9 cellular contexts compared by ENCODE assay signal in genomic region chr14:38989917-38990546, GRCh38.
A peak's percentile ranks its signal among the peaks of the same experiment; 100 is the strongest.
DNase-seq lines count a peak whose midpoint lies in the region; ATAC-seq, FAIRE-seq and TF ChIP-seq lines count a peak whose summit lies in the region.
"Had no signal": no experiment of that assay in that cellular context is flagged by ENCODE, and none has a peak within 500 bp of the region (broad histone marks: within the 10 kb centered on the region; RNA-seq: fewer than 3 reads in every experiment).

No MANE protein-coding gene starts in this region.

- peak; percentile 81 for FAIRE-seq in GM18507 (lab: Jason Lieb, UNC)

- no peak overlapping the region for H3K27ac ChIP-seq in coronary artery

- no peak for TF ChIP-seq CTCF in coronary artery (IDR thresholded peaks at IDR 0.05)

- intact Hi-C loops in head of caudate nucleus (cut with DNase I): no loop called here

- ATAC-seq in GM21390 (IDR thresholded peaks at IDR 0.05; ENCODE audit: unreplicated experiment) (peak; percentile 97), HG03432 (IDR thresholded peaks at IDR 0.05; ENCODE audit: unreplicated experiment) (peak; percentile 96)

- peak overlapping the region; percentile 18 for H3K4me3 ChIP-seq in coronary artery

- no peak for DNase-seq in GM18507 (ENCODE audit: extremely low spot score, insufficient read length, low read depth)
- no peak for DNase-seq in coronary artery (ENCODE audit: low spot score)
- no peak for DNase-seq in central memory CD4-positive, alpha-beta T cell
- DNase-seq in SHP77 (lab: John Stamatoyannopoulos, UW): no peak
- no peak for DNase-seq in stimulated activated CD8-positive, alpha-beta memory T cell treated with anti-CD3 and anti-CD28 coated beads, Interleukin-4, amount 100 ng/mL, for 48 hours
- no peak for DNase-seq in head of caudate nucleus
- DNase-seq: amygdala had no signal
